Comparison of ENCODE assay signal across 1 cellular context in the genomic region with DNA sequence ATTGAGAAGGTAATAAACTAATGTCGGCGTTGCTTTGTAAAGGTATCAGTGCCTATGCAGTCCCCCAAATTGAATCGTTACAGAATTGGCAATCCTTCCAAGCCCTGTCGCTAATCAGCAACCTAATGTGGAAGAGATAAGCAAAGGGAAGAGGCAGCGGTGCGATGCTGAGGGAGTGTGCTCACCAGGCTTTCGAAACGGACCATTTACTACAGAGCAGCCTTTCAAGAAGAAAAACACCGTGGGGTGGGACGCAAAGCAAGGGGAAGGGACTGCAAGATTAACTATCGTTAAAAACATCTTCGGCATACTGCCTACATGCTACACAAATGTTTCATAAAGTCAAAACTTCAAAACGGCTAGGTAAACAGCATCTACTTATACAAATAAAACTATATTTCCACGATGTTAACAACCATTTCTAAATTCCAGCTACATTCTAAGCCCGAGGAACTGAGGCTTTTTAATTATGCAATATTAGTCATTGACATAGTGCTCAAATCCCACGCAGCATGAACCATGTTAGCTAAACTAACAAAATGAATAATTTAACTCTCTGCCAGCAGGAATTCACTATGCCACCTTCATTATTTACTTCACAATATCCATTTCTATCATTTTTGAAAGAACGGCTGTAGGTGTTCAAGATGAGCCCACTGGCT.
TF ChIP-seq lines count a peak whose summit lies in the region.

No MANE protein-coding gene starts in this region.

TF ChIP-seq in WTC11, 78 proteins besides CTCF, POLR2A, EP300 and RAD21:
- TF ChIP-seq, protein P1, sequence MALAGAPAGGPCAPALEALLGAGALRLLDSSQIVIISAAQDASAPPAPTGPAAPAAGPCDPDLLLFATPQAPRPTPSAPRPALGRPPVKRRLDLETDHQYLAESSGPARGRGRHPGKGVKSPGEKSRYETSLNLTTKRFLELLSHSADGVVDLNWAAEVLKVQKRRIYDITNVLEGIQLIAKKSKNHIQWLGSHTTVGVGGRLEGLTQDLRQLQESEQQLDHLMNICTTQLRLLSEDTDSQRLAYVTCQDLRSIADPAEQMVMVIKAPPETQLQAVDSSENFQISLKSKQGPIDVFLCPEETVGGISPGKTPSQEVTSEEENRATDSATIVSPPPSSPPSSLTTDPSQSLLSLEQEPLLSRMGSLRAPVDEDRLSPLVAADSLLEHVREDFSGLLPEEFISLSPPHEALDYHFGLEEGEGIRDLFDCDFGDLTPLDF (CRISPR knock-in tag; IDR thresholded peaks at IDR 0.05) = no peak
- TF ChIP-seq, protein P2, sequence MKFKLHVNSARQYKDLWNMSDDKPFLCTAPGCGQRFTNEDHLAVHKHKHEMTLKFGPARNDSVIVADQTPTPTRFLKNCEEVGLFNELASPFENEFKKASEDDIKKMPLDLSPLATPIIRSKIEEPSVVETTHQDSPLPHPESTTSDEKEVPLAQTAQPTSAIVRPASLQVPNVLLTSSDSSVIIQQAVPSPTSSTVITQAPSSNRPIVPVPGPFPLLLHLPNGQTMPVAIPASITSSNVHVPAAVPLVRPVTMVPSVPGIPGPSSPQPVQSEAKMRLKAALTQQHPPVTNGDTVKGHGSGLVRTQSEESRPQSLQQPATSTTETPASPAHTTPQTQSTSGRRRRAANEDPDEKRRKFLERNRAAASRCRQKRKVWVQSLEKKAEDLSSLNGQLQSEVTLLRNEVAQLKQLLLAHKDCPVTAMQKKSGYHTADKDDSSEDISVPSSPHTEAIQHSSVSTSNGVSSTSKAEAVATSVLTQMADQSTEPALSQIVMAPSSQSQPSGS (CRISPR knock-in tag; IDR thresholded peaks at IDR 0.05; ENCODE audit: borderline replicate concordance, low read depth) = no peak
- TF ChIP-seq, protein P3, sequence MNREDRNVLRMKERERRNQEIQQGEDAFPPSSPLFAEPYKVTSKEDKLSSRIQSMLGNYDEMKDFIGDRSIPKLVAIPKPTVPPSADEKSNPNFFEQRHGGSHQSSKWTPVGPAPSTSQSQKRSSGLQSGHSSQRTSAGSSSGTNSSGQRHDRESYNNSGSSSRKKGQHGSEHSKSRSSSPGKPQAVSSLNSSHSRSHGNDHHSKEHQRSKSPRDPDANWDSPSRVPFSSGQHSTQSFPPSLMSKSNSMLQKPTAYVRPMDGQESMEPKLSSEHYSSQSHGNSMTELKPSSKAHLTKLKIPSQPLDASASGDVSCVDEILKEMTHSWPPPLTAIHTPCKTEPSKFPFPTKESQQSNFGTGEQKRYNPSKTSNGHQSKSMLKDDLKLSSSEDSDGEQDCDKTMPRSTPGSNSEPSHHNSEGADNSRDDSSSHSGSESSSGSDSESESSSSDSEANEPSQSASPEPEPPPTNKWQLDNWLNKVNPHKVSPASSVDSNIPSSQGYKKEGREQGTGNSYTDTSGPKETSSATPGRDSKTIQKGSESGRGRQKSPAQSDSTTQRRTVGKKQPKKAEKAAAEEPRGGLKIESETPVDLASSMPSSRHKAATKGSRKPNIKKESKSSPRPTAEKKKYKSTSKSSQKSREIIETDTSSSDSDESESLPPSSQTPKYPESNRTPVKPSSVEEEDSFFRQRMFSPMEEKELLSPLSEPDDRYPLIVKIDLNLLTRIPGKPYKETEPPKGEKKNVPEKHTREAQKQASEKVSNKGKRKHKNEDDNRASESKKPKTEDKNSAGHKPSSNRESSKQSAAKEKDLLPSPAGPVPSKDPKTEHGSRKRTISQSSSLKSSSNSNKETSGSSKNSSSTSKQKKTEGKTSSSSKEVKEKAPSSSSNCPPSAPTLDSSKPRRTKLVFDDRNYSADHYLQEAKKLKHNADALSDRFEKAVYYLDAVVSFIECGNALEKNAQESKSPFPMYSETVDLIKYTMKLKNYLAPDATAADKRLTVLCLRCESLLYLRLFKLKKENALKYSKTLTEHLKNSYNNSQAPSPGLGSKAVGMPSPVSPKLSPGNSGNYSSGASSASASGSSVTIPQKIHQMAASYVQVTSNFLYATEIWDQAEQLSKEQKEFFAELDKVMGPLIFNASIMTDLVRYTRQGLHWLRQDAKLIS (CRISPR knock-in tag; IDR thresholded peaks at IDR 0.05; ENCODE audit: borderline replicate concordance) = no peak
- no peak for TF ChIP-seq SOX15 (CRISPR knock-in tag; IDR thresholded peaks at IDR 0.05)
- no peak for TF ChIP-seq ZNF138 (CRISPR knock-in tag; conservative IDR thresholded peaks at IDR 0.05)
- TF ChIP-seq, protein P4, sequence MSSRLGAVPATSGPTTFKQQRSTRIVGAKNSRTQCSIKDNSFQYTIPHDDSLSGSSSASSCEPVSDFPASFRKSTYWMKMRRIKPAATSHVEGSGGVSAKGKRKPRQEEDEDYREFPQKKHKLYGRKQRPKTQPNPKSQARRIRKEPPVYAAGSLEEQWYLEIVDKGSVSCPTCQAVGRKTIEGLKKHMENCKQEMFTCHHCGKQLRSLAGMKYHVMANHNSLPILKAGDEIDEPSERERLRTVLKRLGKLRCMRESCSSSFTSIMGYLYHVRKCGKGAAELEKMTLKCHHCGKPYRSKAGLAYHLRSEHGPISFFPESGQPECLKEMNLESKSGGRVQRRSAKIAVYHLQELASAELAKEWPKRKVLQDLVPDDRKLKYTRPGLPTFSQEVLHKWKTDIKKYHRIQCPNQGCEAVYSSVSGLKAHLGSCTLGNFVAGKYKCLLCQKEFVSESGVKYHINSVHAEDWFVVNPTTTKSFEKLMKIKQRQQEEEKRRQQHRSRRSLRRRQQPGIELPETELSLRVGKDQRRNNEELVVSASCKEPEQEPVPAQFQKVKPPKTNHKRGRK (CRISPR knock-in tag; IDR thresholded peaks at IDR 0.05; ENCODE audit: borderline replicate concordance) = no peak
- no peak for TF ChIP-seq HMGA2 (CRISPR knock-in tag; IDR thresholded peaks at IDR 0.05)
- no peak for TF ChIP-seq GABPB1 (CRISPR knock-in tag; IDR thresholded peaks at IDR 0.05)
- TF ChIP-seq, protein P5, sequence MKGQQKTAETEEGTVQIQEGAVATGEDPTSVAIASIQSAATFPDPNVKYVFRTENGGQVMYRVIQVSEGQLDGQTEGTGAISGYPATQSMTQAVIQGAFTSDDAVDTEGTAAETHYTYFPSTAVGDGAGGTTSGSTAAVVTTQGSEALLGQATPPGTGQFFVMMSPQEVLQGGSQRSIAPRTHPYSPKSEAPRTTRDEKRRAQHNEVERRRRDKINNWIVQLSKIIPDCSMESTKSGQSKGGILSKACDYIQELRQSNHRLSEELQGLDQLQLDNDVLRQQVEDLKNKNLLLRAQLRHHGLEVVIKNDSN (CRISPR knock-in tag; IDR thresholded peaks at IDR 0.05) = no peak
